ENCODE assay signal across 8 cellular contexts in genomic region chr2:177551989-177552413, GRCh38.
DNase-seq lines count a peak whose midpoint lies in the region; ATAC-seq and TF ChIP-seq lines count a peak whose summit lies in the region.

No MANE protein-coding gene starts in this region.

- H3K4me3 ChIP-seq in mammary epithelial cell (replicated peaks in 1 of 3; ENCODE audit: insufficient read depth in 1 of 3, low read depth in 2 of 3, low read length in 3 of 3) (peak overlapping the region; percentile 65 to 74 (median 71)), left lung (peak overlapping the region; percentile 66 to 69)

- no peaks in the 10 kb centered on the region for H4K20me1 ChIP-seq in mammary epithelial cell (ENCODE audit: insufficient read depth, low read length)

- peak overlapping the region; percentile 99 for H3K9ac ChIP-seq in mammary epithelial cell (ENCODE audit: insufficient read depth, low read length)

- H3K27ac ChIP-seq in mammary epithelial cell (ENCODE audit: insufficient read depth, low read depth, low read length) = peak overlapping the region; percentile 100
- peak overlapping the region in 1 of 2 donors; percentile 98 for H3K27ac ChIP-seq in left lung
- H3K27ac ChIP-seq in temporal lobe (ENCODE audit: low read depth, low read length) = peak overlapping the region; percentile 89

- intact Hi-C loops in mammary epithelial cell (cut with micrococcal nuclease) = loop anchor here (2.0 to 5.0 kb wide), 3 partner anchors 50 to 380 kb away; a partner anchor contains a TSS
- intact Hi-C loops in left lung (cut with DNase I) = no loop called here

- peak overlapping the region; percentile 84 for H3K4me2 ChIP-seq in mammary epithelial cell (ENCODE audit: insufficient read depth, low read depth, low read length)

- H3K9me3 ChIP-seq in mammary epithelial cell (replicated peaks; ENCODE audit: insufficient read depth, low read length) = no peaks in the 10 kb centered on the region
- H3K9me3 ChIP-seq in left lung = no peaks in the 10 kb centered on the region

- CTCF ChIA-PET in mammary epithelial cell (lab: Charles Lee; ENCODE audit: low non-redundant PET) = interaction anchor here (0.6 kb wide), 1 partner anchor 291 kb away, joined by 3 read pairs; no protein-coding TSS in a partner anchor

- WGBS in mammary epithelial cell (ENCODE audit: low coverage, missing lambda C conversion rate) = 100% methylated on average over 4 of the region's 12 CpGs

- H3K4me1 ChIP-seq in mammary epithelial cell (ENCODE audit: insufficient read depth, low read length) (no peaks in the 10 kb centered on the region), left lung (peaks cover 4 to 8% of the 10 kb centered on the region in 2 donors)

- ATAC-seq in left lung (no peak), omental fat pad (ENCODE audit: low FRiP score) (no peak)

- BruUV-seq in mammary epithelial cell (replicated peaks; lab: Mats Ljungman, UMichigan) = no TSS peak

- in situ Hi-C loops in mammary epithelial cell (cut with MboI; ENCODE audit: low sequenced_read_pairs in 2 of 2) = no loop called here

- DNase-seq in DMS 273 (lab: John Stamatoyannopoulos, UW; ENCODE audit: unreplicated experiment) (peak; percentile 94), M059J (ENCODE audit: low read depth) (peak; percentile 23), mammary epithelial cell (no peak), left lung (peak in 1 of 2 donors; percentile 67), CD1c-positive myeloid dendritic cell (ENCODE audit: extremely low spot score) (no peak), superior temporal gyrus (ENCODE audit: extremely low spot score) (no peak), omental fat pad (ENCODE audit: low spot score) (no peak)

- dilution Hi-C loops in mammary epithelial cell (cut with HindIII; ENCODE audit: low sequenced_read_pairs) = no loop called here

- H3K36me3 ChIP-seq in mammary epithelial cell (ENCODE audit: insufficient read depth, low read length) (no peaks in the 10 kb centered on the region), left lung (no peaks in the 10 kb centered on the region)

- no peaks in the 10 kb centered on the region for H3K27me3 ChIP-seq in mammary epithelial cell (ENCODE audit: insufficient read depth, low read length)
- no peaks in the 10 kb centered on the region for H3K27me3 ChIP-seq in left lung

- no peaks in the 10 kb centered on the region for H3K79me2 ChIP-seq in mammary epithelial cell (ENCODE audit: insufficient read depth, low read length)

- TF ChIP-seq CTCF in mammary epithelial cell (conservative IDR thresholded peaks at IDR 0.05 in 1 of 2, IDR thresholded peaks at IDR 0.05 in 1 of 2; ENCODE audit: extremely low read depth in 1 of 2, insufficient read depth in 1 of 2, low read depth in 1 of 2, low read length in 2 of 2) = no peak
- TF ChIP-seq CTCF in left lung (IDR thresholded peaks at IDR 0.05) = no peak
- no peak for TF ChIP-seq CTCF in omental fat pad (IDR thresholded peaks at IDR 0.05)

- H2AFZ ChIP-seq in mammary epithelial cell (ENCODE audit: low read depth, low read length) = peak overlapping the region; percentile 96

Comparison
In these comparisons a context has a peak if more than half of its experiments do, and no peak if none do; other contexts are left out.
1. DNase-seq: peak in DMS 273 (single experiment) and M059J (single experiment); none in mammary epithelial cell (single experiment), CD1c-positive myeloid dendritic cell (single experiment), superior temporal gyrus (single experiment) and omental fat pad (single experiment).